ENCODE assay signal across 23 cellular contexts in the genomic region with DNA sequence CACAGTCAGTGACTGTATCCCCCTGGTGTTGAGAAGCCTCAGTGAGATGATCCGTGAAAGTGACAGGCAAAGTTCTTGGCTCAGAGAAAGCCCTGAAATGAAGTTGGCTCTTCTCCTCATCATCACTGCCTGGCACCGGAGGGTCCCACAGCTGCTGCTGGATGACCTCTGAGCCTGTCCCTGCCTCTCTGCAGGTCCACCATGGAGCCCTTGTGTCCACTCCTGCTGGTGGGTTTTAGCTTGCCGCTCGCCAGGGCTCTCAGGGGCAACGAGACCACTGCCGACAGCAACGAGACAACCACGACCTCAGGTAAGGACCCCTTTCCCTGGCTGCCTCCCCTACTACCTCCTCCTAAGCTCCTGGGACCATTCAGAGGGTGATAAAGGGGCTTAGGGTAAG.
"Had no signal": no experiment of that assay in that cellular context is flagged by ENCODE, and none has a peak within 500 bp of the region (broad histone marks: within the 10 kb centered on the region; RNA-seq: fewer than 3 reads in every experiment).

No MANE protein-coding gene starts in this region.

- H3K27ac ChIP-seq: esophagus muscularis mucosa, foreskin keratinocyte, gastroesophageal sphincter, heart left ventricle, hepatocyte, lower lobe of right lung, parathyroid adenoma, prostate gland, right atrium auricular region, testis, tibial artery had no signal

- H3K27ac Mint-ChIP-seq: stimulated activated memory B cell treated with anti-CD40 and anti-IgM and Interleukin-4, amounts not matched to agents 10 μg/mL and 1 μg/mL and 100 μg/mL, for 72 hours; type B pancreatic cell had no signal

- H3K27me3 Mint-ChIP-seq: naive thymus-derived CD8-positive, alpha-beta T cell had no signal

- H3K4me3 Mint-ChIP-seq: neural crest cell; stimulated activated memory B cell treated with anti-CD40 and anti-IgM and Interleukin-4, amounts not matched to agents 10 μg/mL and 1 μg/mL and 100 μg/mL, for 72 hours; type B pancreatic cell had no signal

- H3K36me3 Mint-ChIP-seq: naive thymus-derived CD8-positive, alpha-beta T cell; stimulated activated memory B cell treated with anti-CD40 and anti-IgM and Interleukin-4, amounts not matched to agents 10 μg/mL and 1 μg/mL and 100 μg/mL, for 72 hours; type B pancreatic cell had no signal

- H3K4me1 ChIP-seq: gastroesophageal sphincter, parathyroid adenoma, prostate gland, testis had no signal

- H3K4me1 Mint-ChIP-seq: neural crest cell had no signal

- DNase-seq: cerebellar nuclear complex; effector CD8-positive, alpha-beta T cell; foreskin keratinocyte; kidney glomerular epithelial cell; left ventricle myocardium superior; lower lobe of right lung; naive thymus-derived CD8-positive, alpha-beta T cell; stimulated activated CD4-positive, alpha-beta T cell treated with anti-CD3 and anti-CD28 coated beads, Interleukin-4, amount 100 ng/mL, for 4 hours; stimulated activated naive CD8-positive, alpha-beta T cell treated with anti-CD3 and anti-CD28 coated beads, Interleukin-15, Interleukin-2, amounts not matched to agents 100 U/mL and 50 U/mL, for 24 hours; substantia nigra; testis; tibial artery had no signal

- H3K9me3 ChIP-seq: esophagus muscularis mucosa, gastroesophageal sphincter, heart left ventricle, lower lobe of right lung, prostate gland, right atrium auricular region, testis, tibial artery had no signal

- H3K27me3 ChIP-seq: foreskin keratinocyte, heart left ventricle, hepatocyte, right atrium auricular region, testis, tibial artery had no signal

- H3K36me3 ChIP-seq: esophagus muscularis mucosa, gastroesophageal sphincter, lower lobe of right lung, prostate gland, right atrium auricular region, tibial artery had no signal

- ATAC-seq: foreskin keratinocyte; gastroesophageal sphincter; heart left ventricle; left ventricle myocardium superior; lower lobe of right lung; naive thymus-derived CD8-positive, alpha-beta T cell; sciatic nerve; stimulated activated memory B cell treated with anti-CD40 and anti-IgM and Interleukin-4, amounts not matched to agents 10 μg/mL and 1 μg/mL and 100 μg/mL, for 72 hours; stimulated activated naive CD8-positive, alpha-beta T cell treated with anti-CD3 and anti-CD28 coated beads, Interleukin-15, Interleukin-2, amounts not matched to agents 100 U/mL and 50 U/mL, for 24 hours had no signal

- H3K9ac ChIP-seq: parathyroid adenoma had no signal

- H3K4me2 ChIP-seq: hepatocyte had no signal

- H3K9me3 Mint-ChIP-seq: naive thymus-derived CD8-positive, alpha-beta T cell; neural crest cell; stimulated activated memory B cell treated with anti-CD40 and anti-IgM and Interleukin-4, amounts not matched to agents 10 μg/mL and 1 μg/mL and 100 μg/mL, for 72 hours; type B pancreatic cell had no signal

- H3K4me3 ChIP-seq: esophagus muscularis mucosa, gastroesophageal sphincter, heart left ventricle, hepatocyte, lower lobe of right lung, prostate gland, right atrium auricular region, testis, tibial artery had no signal
